8 cellular contexts compared by ENCODE assay signal in the genomic region with DNA sequence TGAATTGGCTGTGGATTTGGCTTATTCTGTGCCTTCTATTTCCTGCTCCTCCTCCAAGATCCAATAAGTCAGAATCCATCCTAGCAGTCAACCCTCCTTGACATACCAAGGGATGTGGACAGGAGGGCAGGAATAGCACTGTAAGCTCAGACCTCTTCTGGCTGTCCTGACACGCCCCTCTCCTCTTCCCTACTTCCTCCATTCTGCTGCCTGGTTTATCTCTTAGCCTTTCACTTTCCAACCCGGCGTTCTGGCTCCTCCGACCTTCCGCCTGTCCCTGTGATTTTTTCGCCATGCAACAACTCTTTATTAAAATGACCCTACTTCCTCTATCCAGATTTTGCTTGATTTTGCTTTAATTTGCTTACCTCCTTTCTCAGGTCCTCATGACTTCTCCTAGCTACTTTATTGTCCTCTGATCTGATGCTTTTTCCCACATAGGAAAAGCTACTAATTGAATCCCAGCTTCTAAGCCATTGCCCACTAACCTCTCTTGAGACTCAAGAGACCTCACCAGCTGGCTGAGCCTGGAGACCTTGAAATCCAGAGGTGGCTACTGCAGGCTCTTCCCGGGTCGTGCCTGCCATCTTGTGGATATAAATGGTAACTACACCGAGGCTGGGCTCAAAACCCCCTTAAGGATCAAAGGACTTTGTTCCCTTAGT.
DNase-seq lines count a peak whose midpoint lies in the region; ATAC-seq, FAIRE-seq and TF ChIP-seq lines count a peak whose summit lies in the region.

No MANE protein-coding gene starts in this region.

- no peak overlapping the region for H3K14ac ChIP-seq in neuronal stem cell (ENCODE audit: low read length)

- ATAC-seq in GM19324 (IDR thresholded peaks at IDR 0.05; ENCODE audit: low FRiP score, unreplicated experiment), result peak; percentile 57
- ATAC-seq in HG03439 (IDR thresholded peaks at IDR 0.05; ENCODE audit: unreplicated experiment), result peak; percentile 87

- no peak overlapping the region for H3K9ac ChIP-seq in neuronal stem cell (ENCODE audit: low read depth, low read length, poor library complexity)

- no peak overlapping the region for H3K27ac ChIP-seq in CD8-positive, alpha-beta memory T cell (ENCODE audit: low read depth, low read length)
- H3K27ac ChIP-seq in neuronal stem cell (replicated peaks; ENCODE audit: low read length), result no peak overlapping the region

- no peaks in the 10 kb centered on the region for H3K79me1 ChIP-seq in neuronal stem cell (ENCODE audit: low read depth, low read length)

- no peak for FAIRE-seq in urothelium cell line (lab: Jason Lieb, UNC)

- no peak overlapping the region for H2AK5ac ChIP-seq in neuronal stem cell (ENCODE audit: low read depth, low read length)

- DNase-seq in CD8-positive, alpha-beta memory T cell, result peak in 3 of 5 donors; percentile 3 to 51 (median 8)
- peak; percentile 29 for DNase-seq in NCI-H748 treated with DMSO at 0.1 percent for 48 hours (lab: John Stamatoyannopoulos, UW)
- peak; percentile 13 for DNase-seq in activated T-cell treated with anti-CD3 and anti-CD28 coated beads for 1 hour (ENCODE audit: low read depth)
- peak; percentile 59 for DNase-seq in fibroblast of pulmonary artery (ENCODE audit: low read depth)
- DNase-seq in neuronal stem cell (ENCODE audit: low spot score), result peak; percentile 71
- peak; percentile 86 for DNase-seq in urothelium cell line (ENCODE audit: low spot score)

- H2AFZ ChIP-seq in neuronal stem cell (ENCODE audit: low read length), result no peak overlapping the region

- H4K8ac ChIP-seq in neuronal stem cell (ENCODE audit: low read depth, low read length), result no peak overlapping the region

- H3K4me2 ChIP-seq in neuronal stem cell (ENCODE audit: insufficient read depth, low read length, poor library complexity, severe bottlenecking), result no peak overlapping the region

- H3K9me3 Mint-ChIP-seq in CD8-positive, alpha-beta memory T cell, result peaks cover 0 to 2% (median 0%) of the 10 kb centered on the region in 5 donors

- CTCF ChIA-PET in CD8-positive, alpha-beta memory T cell (lab: Charles Lee), result interaction anchor here (3.0 kb wide), 1 partner anchor 951 kb away, joined by 12 read pairs; no protein-coding TSS in a partner anchor

- no peak overlapping the region for H3K4me3 Mint-ChIP-seq in CD8-positive, alpha-beta memory T cell

- peak overlapping the region in 3 of 8 donors; percentile 7 to 78 (median 67) for H3K27ac Mint-ChIP-seq in CD8-positive, alpha-beta memory T cell

- peaks cover 12% of the 10 kb centered on the region for H3K4me1 ChIP-seq in CD8-positive, alpha-beta memory T cell (ENCODE audit: insufficient read depth, low read length)
- H3K4me1 ChIP-seq in neuronal stem cell (ENCODE audit: control insufficient read depth in 2 of 2, insufficient read depth in 1 of 2, low read depth in 1 of 2, low read length in 2 of 2), result no peaks in the 10 kb centered on the region

- H3K36me3 Mint-ChIP-seq in CD8-positive, alpha-beta memory T cell, result no peaks in the 10 kb centered on the region

- POLR2A ChIA-PET in CD8-positive, alpha-beta memory T cell (lab: Charles Lee), result no interaction called here

- no peak overlapping the region for H4K91ac ChIP-seq in neuronal stem cell (ENCODE audit: low read depth, low read length, poor library complexity)

- H3K4me1 Mint-ChIP-seq in CD8-positive, alpha-beta memory T cell, result peaks cover 18 to 19% (median 18%) of the 10 kb centered on the region in 3 donors

- no peaks in the 10 kb centered on the region for H3K36me3 ChIP-seq in CD8-positive, alpha-beta memory T cell (ENCODE audit: insufficient read depth, low read length)
- no peaks in the 10 kb centered on the region for H3K36me3 ChIP-seq in neuronal stem cell (replicated peaks in 1 of 2; ENCODE audit: control insufficient read depth in 2 of 2, insufficient read depth in 2 of 2, low read length in 2 of 2)

- H2BK12ac ChIP-seq in neuronal stem cell (ENCODE audit: low read length), result no peak overlapping the region

- no peak overlapping the region for H3K23ac ChIP-seq in neuronal stem cell (ENCODE audit: low read depth, low read length, poor library complexity)

- H3K4ac ChIP-seq in neuronal stem cell (ENCODE audit: low read length), result no peak overlapping the region

- peaks cover 9% of the 10 kb centered on the region in 2 donors for H3K27me3 Mint-ChIP-seq in CD8-positive, alpha-beta memory T cell

- H3K27me3 ChIP-seq in CD8-positive, alpha-beta memory T cell (ENCODE audit: insufficient read depth, low read length, poor library complexity, severe bottlenecking), result no peaks in the 10 kb centered on the region
- no peaks in the 10 kb centered on the region for H3K27me3 ChIP-seq in neuronal stem cell (ENCODE audit: control insufficient read depth in 3 of 3, insufficient read depth in 3 of 3, low read depth in 1 of 3, low read length in 3 of 3)

- H3K9me3 ChIP-seq in CD8-positive, alpha-beta memory T cell (ENCODE audit: low read length), result no peaks in the 10 kb centered on the region
- H3K9me3 ChIP-seq in neuronal stem cell (replicated peaks in 1 of 2; ENCODE audit: control insufficient read depth in 2 of 2, insufficient read depth in 1 of 2, low read depth in 1 of 2, low read length in 2 of 2), result no peaks in the 10 kb centered on the region

- no CpG with 5 or more reads among the region's 9 CpGs for WGBS in neuronal stem cell (ENCODE audit: extremely low coverage in 2 of 2, insufficient read length in 2 of 2, insufficient replicate concordance in 1 of 2), 2 donors

- no peak overlapping the region for H2BK15ac ChIP-seq in neuronal stem cell (ENCODE audit: low read length)

- H2BK5ac ChIP-seq in neuronal stem cell (ENCODE audit: low read length), result no peak overlapping the region

- H3K4me3 ChIP-seq in CD8-positive, alpha-beta memory T cell (ENCODE audit: low read length), result no peak overlapping the region
- H3K4me3 ChIP-seq in fibroblast of pulmonary artery (replicated peaks; ENCODE audit: low read depth, low read length) (no peak overlapping the region), neuronal stem cell (ENCODE audit: low read length in 2 of 2) (no peak overlapping the region)

- no peak overlapping the region for H3K18ac ChIP-seq in neuronal stem cell (ENCODE audit: low read length)

- H2BK120ac ChIP-seq in neuronal stem cell (ENCODE audit: low read depth, low read length), result no peak overlapping the region

- TF ChIP-seq CTCF in fibroblast of pulmonary artery (IDR thresholded peaks at IDR 0.05; ENCODE audit: low read length, missing control alignments), result peak; percentile 71

Comparison
In these comparisons a context has a peak if more than half of its experiments do, and no peak if none do; other contexts are left out.
1. DNase-seq: peak in every context shown above with its lines; median percentile 86 in urothelium cell line; 71 in neuronal stem cell; 59 in fibroblast of pulmonary artery; 29 in NCI-H748 treated with DMSO at 0.1 percent for 48 hours; 13 in activated T-cell treated with anti-CD3 and anti-CD28 coated beads for 1 hour; 8 in CD8-positive, alpha-beta memory T cell.